Comparison of ENCODE assay signal across 22 cellular contexts in genomic region chr4:25826074-25826752, GRCh38. TPM values are rescaled to one million over a fixed set of nuclear protein-coding genes. Genes with fewer than 3 reads are reported as not detected.
DNase-seq lines count a peak whose midpoint lies in the region; FAIRE-seq and TF ChIP-seq lines count a peak whose summit lies in the region.
"Had no signal": no experiment of that assay in that cellular context is flagged by ENCODE, and none has a peak within 500 bp of the region (broad histone marks: within the 10 kb centered on the region; RNA-seq: fewer than 3 reads in every experiment).

No MANE protein-coding gene starts in this region.

- no peak overlapping the region for H3K4me3 Mint-ChIP-seq in nephron
- H3K4me3 Mint-ChIP-seq: B cell, CD14-positive monocyte, H9 had no signal

- no peak for TF ChIP-seq CTCF in nephron (IDR thresholded peaks at IDR 0.05; ENCODE audit: unreplicated experiment in 3 of 3)

- H3K27ac Mint-ChIP-seq in nephron = peak overlapping the region in 2 of 3 experiments; percentile 12 to 72
- H3K27ac Mint-ChIP-seq: B cell, CD14-positive monocyte, H9 had no signal

- no peaks in the 10 kb centered on the region for H3K9me3 Mint-ChIP-seq in nephron
- H3K9me3 Mint-ChIP-seq: H9 had no signal

- no peak for FAIRE-seq in urothelium cell line (lab: Jason Lieb, UNC)
- FAIRE-seq: A549, GM19239, RCC 7860 had no signal

- no peaks in the 10 kb centered on the region for H3K36me3 Mint-ChIP-seq in nephron (ENCODE audit: low read depth)

- peaks cover 9% of the 10 kb centered on the region for H3K4me1 ChIP-seq in SJCRH30
- H3K4me1 ChIP-seq: A549, SJSA1 had no signal

- H3K4me1 Mint-ChIP-seq in nephron = peaks cover 29% of the 10 kb centered on the region
- H3K4me1 Mint-ChIP-seq: CD14-positive monocyte had no signal

- H3K36me3 ChIP-seq in SJCRH30 = peaks cover 12% of the 10 kb centered on the region
- H3K36me3 ChIP-seq: SJSA1 had no signal

- no peak for TF ChIP-seq EP300 in Ishikawa (IDR thresholded peaks at IDR 0.05; ENCODE audit: borderline replicate concordance)

- DNase-seq in NCI-H510A treated with DMSO at 0.1 percent for 48 hours (lab: John Stamatoyannopoulos, UW) (peak; percentile 40), NCI-H510A (lab: John Stamatoyannopoulos, UW) (no peak), SJCRH30 (peak in 1 of 2 experiments; percentile 41), nucleus accumbens (lab: John Stamatoyannopoulos, UW) (no peak), T1000 (lab: John Stamatoyannopoulos, UW) (no peak), urothelium cell line (ENCODE audit: low spot score) (no peak)
- DNase-seq: DMS79, H9, KG1, NCI-H1092 treated with DMSO at 0.1 percent for 48 hours, NCI-H1436 treated with DMSO at 0.1 percent for 48 hours, NCI-H1930, OCI-M1 had no signal

- no peaks in the 10 kb centered on the region for H3K27me3 Mint-ChIP-seq in nephron (ENCODE audit: low read depth)
- H3K27me3 Mint-ChIP-seq: B cell had no signal

- no peaks in the 10 kb centered on the region for H3K27me3 ChIP-seq in SJCRH30
- H3K27me3 ChIP-seq: SJSA1 had no signal

- no peak overlapping the region for H3K4me3 ChIP-seq in SJCRH30
- H3K4me3 ChIP-seq: A549, SJSA1 had no signal

- H3K27ac ChIP-seq in SJCRH30 = peak overlapping the region; percentile 11; the same call in 1 of the 2 replicates
- H3K27ac ChIP-seq: A549, HL-60, SJSA1 had no signal

- no peak for TF ChIP-seq RAD21 in Ishikawa (IDR thresholded peaks at IDR 0.05; ENCODE audit: low read depth)

- no peaks in the 10 kb centered on the region for H3K9me3 ChIP-seq in SJCRH30 (replicated peaks)
- H3K9me3 ChIP-seq: A549, SJSA1 had no signal

TF ChIP-seq in Ishikawa, 13 proteins besides CTCF, POLR2A, EP300 and RAD21:
- no peak for TF ChIP-seq ZBTB7A (IDR thresholded peaks at IDR 0.05; ENCODE audit: low read depth)
- peak; percentile 44; the same call in 1 of the 2 replicates for TF ChIP-seq REST (IDR thresholded peaks at IDR 0.05; ENCODE audit: low read depth)

RNA-seq across cellular contexts. Expression of gene SEL1L3, which starts 36.6 kb away (rescaled TPM):
- total RNA-seq in SJCRH30 (2014; rRNA removed; shearing (Covaris generic)) = 37.6 and 52.3 TPM in 2 replicates
